In genomic region chr1:120723715-120724402, GRCh38 we compare ENCODE assay signal across 7 cellular contexts. TPM values are rescaled to one million over a fixed set of nuclear protein-coding genes. Genes with fewer than 3 reads are reported as not detected.
DNase-seq lines count a peak whose midpoint lies in the region; ATAC-seq and TF ChIP-seq lines count a peak whose summit lies in the region.
"Not testable (repeated sequence)": the region's sequence is repeated elsewhere in the genome, so short reads cannot be mapped to it uniquely, and the experiment has no call there.

Gene NBPF26 (plus strand): TSS chr1:120723945.

- not testable (repeated sequence) for H3K27ac ChIP-seq in adipose tissue (ENCODE audit: low read depth, low read length)
- peak within 1 kb of the TSS in 2 of 4 donors; percentile 87 to 95 for H3K27ac ChIP-seq in gastroesophageal sphincter

- not testable (repeated sequence) for H3K4me1 ChIP-seq in gastroesophageal sphincter

- H3K27ac Mint-ChIP-seq in naive B cell: peak within 1 kb of the TSS in 2 of 6 donors; percentile 70 to 78

- peak in 1 of 2 donors; percentile 64 for TF ChIP-seq POLR2A in gastroesophageal sphincter (IDR thresholded peaks at IDR 0.05)

- TF ChIP-seq EP300 in gastroesophageal sphincter (IDR thresholded peaks at IDR 0.05): not testable (repeated sequence)

- H3K9me3 Mint-ChIP-seq in naive B cell: not testable (repeated sequence)

- not testable (repeated sequence) for H3K36me3 Mint-ChIP-seq in naive B cell

- H3K27me3 ChIP-seq in gastroesophageal sphincter: not testable (repeated sequence)

- DNase-seq in NCI-H446 treated with DMSO at 0.1 percent for 48 hours (lab: John Stamatoyannopoulos, UW) (peak; percentile 35), naive B cell (peak; percentile 86)
- peak; percentile 40 to 47 for DNase-seq in activated CD4-positive, alpha-beta T cell treated with anti-CD3 and anti-CD28 coated beads for 24 hours (ENCODE audit: low read depth in 2 of 2)
- peak; percentile 81 for DNase-seq in stimulated activated CD4-positive, alpha-beta T cell treated with anti-CD3 and anti-CD28 coated beads, Interleukin-4, amount 100 ng/mL, for 24 hours

- TF ChIP-seq CTCF in gastroesophageal sphincter (IDR thresholded peaks at IDR 0.05): not testable (repeated sequence)

- H3K4me3 Mint-ChIP-seq in naive B cell: peak within 1 kb of the TSS in 7 of 8 donors; percentile 68 to 85 (median 81)

- H3K4me1 Mint-ChIP-seq in naive B cell: not testable (repeated sequence)

- ATAC-seq in GM19035 (IDR thresholded peaks at IDR 0.05; ENCODE audit: unreplicated experiment) (peak; percentile 73), gastroesophageal sphincter (peak; percentile 61), naive B cell (ENCODE audit: low read depth in 2 of 2) (peak in 1 of 2 donors; percentile 84)

- not testable (repeated sequence) for H3K9me3 ChIP-seq in gastroesophageal sphincter

- H3K4me3 ChIP-seq in gastroesophageal sphincter: peak within 1 kb of the TSS in 1 of 2 donors; percentile 71

- H3K36me3 ChIP-seq in gastroesophageal sphincter: not testable (repeated sequence)

- WGBS in adipose tissue, 3 donors: 0 to 1% methylated on average over 33 to 47 of the region's 74 CpGs; no CpG with 5 or more reads in 1 of the 3 donors
- no CpG with 5 or more reads among the region's 74 CpGs for WGBS in gastroesophageal sphincter (ENCODE audit: low coverage in 1 of 2), 2 donors

- not testable (repeated sequence) for H3K27me3 Mint-ChIP-seq in naive B cell

RNA-seq across cellular contexts. Expression of gene NBPF26, which starts in this region (rescaled TPM):
- 10 to 100 TPM in 2 of 3 donors, 1 to 10 TPM in 1; 4.5 to 14.2 (median 12.1) TPM for polyA plus RNA-seq in adipose tissue
- 10 to 100 TPM; 13.8 to 35.9 (median 15.9) TPM for total RNA-seq in gastroesophageal sphincter
- 10 to 100 TPM in 1 of 6 donors, 1 to 10 TPM in 5; 3.8 to 16.3 (median 5.6) TPM for polyA plus RNA-seq in naive B cell (ENCODE audit: low read depth in 6 of 6)

Comparison
In these comparisons a context has a peak if more than half of its experiments do, and no peak if none do; other contexts are left out.
1. DNase-seq: peak in every context shown above with its lines; median percentile 86 in naive B cell; 81 in stimulated activated CD4-positive, alpha-beta T cell treated with anti-CD3 and anti-CD28 coated beads, Interleukin-4, amount 100 ng/mL, for 24 hours; 44 in activated CD4-positive, alpha-beta T cell treated with anti-CD3 and anti-CD28 coated beads for 24 hours; 35 in NCI-H446 treated with DMSO at 0.1 percent for 48 hours.